ENCODE assay signal across 13 cellular contexts in the genomic region with DNA sequence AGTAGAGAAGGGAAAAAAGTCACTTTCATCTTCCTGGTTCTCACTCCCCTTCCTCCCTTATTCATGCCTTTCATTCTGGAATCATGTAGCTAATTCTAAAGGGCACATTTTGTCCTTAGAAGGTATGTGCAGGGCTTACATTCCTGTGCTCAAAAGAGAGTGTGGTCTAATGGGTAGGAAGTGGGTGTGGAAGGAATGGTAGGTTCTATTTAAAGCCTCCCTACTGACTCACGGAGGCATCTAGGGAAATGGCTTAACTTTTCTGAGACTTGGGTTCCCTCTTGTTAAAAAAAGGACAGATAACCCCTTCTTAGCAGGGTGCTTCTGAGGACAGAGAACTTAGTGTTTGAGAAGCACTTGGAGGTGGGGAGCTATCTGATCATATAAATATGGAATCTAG.
DNase-seq lines count a peak whose midpoint lies in the region; ATAC-seq and TF ChIP-seq lines count a peak whose summit lies in the region.
"Had no signal": no experiment of that assay in that cellular context is flagged by ENCODE, and none has a peak within 500 bp of the region (broad histone marks: within the 10 kb centered on the region; RNA-seq: fewer than 3 reads in every experiment).

No MANE protein-coding gene starts in this region.

- peak; percentile 14 to 28 for DNase-seq in NOMO-1 (lab: John Stamatoyannopoulos, UW; ENCODE audit: unreplicated experiment in 2 of 2)
- DNase-seq in NOMO-1 treated with dmso at 0.1 percent for 144 hours (lab: John Stamatoyannopoulos, UW; ENCODE audit: unreplicated experiment): no peak
- peak; percentile 65 for DNase-seq in adipocyte (ENCODE audit: low read depth)
- DNase-seq in foreskin keratinocyte: peak; percentile 69 to 87
- no peak for DNase-seq in erythroblast (lab: John Stamatoyannopoulos, UW)
- DNase-seq in activated CD8-positive, alpha-beta memory T cell treated with anti-CD3 and anti-CD28 coated beads, Interleukin-2, amount 50 U/mL, for 4 hours: no peak
- no peak for DNase-seq in prostate gland (ENCODE audit: low spot score)
- DNase-seq: 8988T, dorsolateral prefrontal cortex, glutamatergic neuron, left cardiac atrium, NCI-H526 treated with DMSO at 0.1 percent for 48 hours had no signal

- intact Hi-C loops in prostate gland (cut with DNase I): no loop called here

- H3K4me3 ChIP-seq in adipocyte (ENCODE audit: low read length): no peak overlapping the region
- H3K4me3 ChIP-seq in prostate gland: no peak overlapping the region
- H3K4me3 ChIP-seq: dorsolateral prefrontal cortex had no signal

- no peak for TF ChIP-seq CTCF in foreskin keratinocyte (conservative IDR thresholded peaks at IDR 0.05)
- TF ChIP-seq CTCF in prostate gland (IDR thresholded peaks at IDR 0.05): no peak

- H3K36me3 ChIP-seq in adipocyte (ENCODE audit: control insufficient read depth, insufficient read depth, low read length, severe bottlenecking): no peaks in the 10 kb centered on the region
- H3K36me3 ChIP-seq in prostate gland: no peaks in the 10 kb centered on the region

- H3K4me1 ChIP-seq in adipocyte (ENCODE audit: control insufficient read depth, insufficient read depth, low read length) (peaks cover 59% of the 10 kb centered on the region), foreskin keratinocyte (peaks cover 47% of the 10 kb centered on the region), prostate gland (replicated peaks) (no peaks in the 10 kb centered on the region)

- TF ChIP-seq POLR2A in erythroblast (IDR thresholded peaks at IDR 0.05; ENCODE audit: low read length) (no peak), prostate gland (IDR thresholded peaks at IDR 0.05) (no peak)

- no peaks in the 10 kb centered on the region for H3K9me3 ChIP-seq in adipocyte (ENCODE audit: control insufficient read depth, low read length)
- no peaks in the 10 kb centered on the region for H3K9me3 ChIP-seq in prostate gland

- peak overlapping the region; percentile 74 for H3K9ac ChIP-seq in adipocyte (ENCODE audit: low read length)

- no peak for ATAC-seq in foreskin keratinocyte
- no peak for ATAC-seq in GM19395 (IDR thresholded peaks at IDR 0.05; ENCODE audit: unreplicated experiment)
- ATAC-seq: left cardiac atrium had no signal

- H3K27ac ChIP-seq in foreskin keratinocyte (peak overlapping the region; percentile 98), prostate gland (no peak overlapping the region)
- H3K27ac ChIP-seq: dorsolateral prefrontal cortex had no signal

- 57% methylated on average over 1 of the region's 1 CpG for WGBS in prostate gland

- H3K27me3 ChIP-seq in adipocyte (replicated peaks; ENCODE audit: control insufficient read depth, insufficient read depth, low read length) (no peaks in the 10 kb centered on the region), foreskin keratinocyte (no peaks in the 10 kb centered on the region), prostate gland (replicated peaks; ENCODE audit: insufficient read depth) (no peaks in the 10 kb centered on the region)
- H3K27me3 ChIP-seq: dorsolateral prefrontal cortex had no signal

Comparison
In these comparisons a context has a peak if more than half of its experiments do, and no peak if none do; other contexts are left out.
1. DNase-seq: peak in NOMO-1 (2 of 2), adipocyte (single experiment) and foreskin keratinocyte (2 of 2); none in NOMO-1 treated with dmso at 0.1 percent for 144 hours (single experiment), erythroblast (0 of 2), activated CD8-positive, alpha-beta memory T cell treated with anti-CD3 and anti-CD28 coated beads, Interleukin-2, amount 50 U/mL, for 4 hours (single experiment) and prostate gland (single experiment).